In the genomic region with DNA sequence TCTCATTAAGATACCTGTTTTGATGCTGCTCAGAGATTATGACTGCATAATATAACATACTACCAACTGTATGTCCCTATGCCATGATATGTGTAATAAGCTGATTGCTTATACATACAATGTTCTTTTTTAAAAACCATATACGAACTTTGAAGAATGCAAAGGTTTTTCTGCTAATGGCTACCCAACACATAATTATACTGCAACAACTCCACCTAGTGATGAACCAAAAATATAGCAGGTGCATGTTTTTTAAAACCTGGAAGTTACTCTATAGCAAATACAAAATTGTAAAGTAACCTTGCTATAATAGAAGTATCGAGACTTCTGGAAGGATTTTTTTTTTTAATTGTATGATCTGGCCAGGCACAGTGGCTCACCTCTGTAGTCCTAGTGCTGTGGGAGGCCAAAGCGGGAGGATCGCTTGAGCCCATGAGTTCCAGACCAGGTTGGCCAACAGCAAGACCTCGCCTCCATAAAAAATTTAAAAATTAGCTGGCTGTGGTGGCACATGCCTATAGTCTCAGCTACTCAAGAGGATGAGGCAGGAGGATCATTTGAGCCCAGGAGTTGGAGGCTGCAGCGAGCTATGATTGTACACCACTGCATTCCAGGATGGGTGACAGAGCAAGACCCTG, we compare ENCODE assay signal across 9 cellular contexts. TPM values are rescaled to one million over a fixed set of nuclear protein-coding genes. Genes with fewer than 3 reads are reported as not detected.
A peak's percentile ranks its signal among the peaks of the same experiment; 100 is the strongest.
DNase-seq lines count a peak whose midpoint lies in the region; ATAC-seq, FAIRE-seq and TF ChIP-seq lines count a peak whose summit lies in the region.
"Had no signal": no experiment of that assay in that cellular context is flagged by ENCODE, and none has a peak within 500 bp of the region (broad histone marks: within the 10 kb centered on the region; RNA-seq: fewer than 3 reads in every experiment).

No MANE protein-coding gene starts in this region.

- H3K36me3 ChIP-seq in bronchial epithelial cell (ENCODE audit: control insufficient read depth, insufficient read depth, low read length) (no peaks in the 10 kb centered on the region), HepG2 (replicated peaks in 1 of 2; ENCODE audit: control insufficient read depth in 1 of 2, insufficient read depth in 2 of 2, low read length in 2 of 2) (no peaks in the 10 kb centered on the region)

- no peak for DNase-seq in activated T-cell treated with anti-CD3 and anti-CD28 coated beads, Interleukin-2, amount 50 U/mL, for 72 hours
- no peak for DNase-seq in activated T-cell treated with anti-CD3 and anti-CD28 coated beads, Interleukin-2, amount 50 U/mL, for 24 hours
- DNase-seq in NCI-H2081 treated with DMSO at 0.1 percent for 48 hours (lab: John Stamatoyannopoulos, UW) (peak; percentile 21), bronchial epithelial cell (ENCODE audit: low read depth) (peak; percentile 39), HepG2 (ENCODE audit: low spot score) (no peak), sciatic nerve (ENCODE audit: low spot score) (no peak)
- DNase-seq in activated CD8-positive, alpha-beta memory T cell treated with anti-CD3 and anti-CD28 coated beads, Interleukin-2, amount 10 ng/mL, durations not matched to agents 7 days and 5 days = no peak
- no peak for DNase-seq in effector CD8-positive, alpha-beta T cell (lab: John Stamatoyannopoulos, UW)

- no peaks in the 10 kb centered on the region; the same call in 1 of the 2 replicates for H4K20me1 ChIP-seq in HepG2 (ENCODE audit: insufficient read depth, low read length)

- no peak overlapping the region for H3K4me3 ChIP-seq in bronchial epithelial cell (ENCODE audit: low read depth, low read length)
- H3K4me3 ChIP-seq in HepG2 (replicated peaks in 1 of 3; ENCODE audit: insufficient read depth in 1 of 3, low read depth in 2 of 3, low read length in 3 of 3) = no peak overlapping the region

- POLR2A ChIA-PET in HepG2 (lab: Yijun Ruan, JAX) = no interaction called here

- H3K9ac ChIP-seq in HepG2 (ENCODE audit: insufficient read depth, low read depth, low read length) = no peak overlapping the region

- intact Hi-C loops in HepG2 (cut with micrococcal nuclease; ENCODE audit: unreplicated experiment) (loop anchor here (1.0 to 5.0 kb wide), 3 partner anchors 208 to 440 kb away; no protein-coding TSS in a partner anchor), sciatic nerve (cut with DNase I) (loop anchor here (10.0 kb wide), 1 partner anchor 240 kb away; no protein-coding TSS in a partner anchor)

- H3K9me3 Mint-ChIP-seq in activated T-cell treated with anti-CD3 and anti-CD28 coated beads, Interleukin-2, amount 50 U/mL, for 72 hours = no peaks in the 10 kb centered on the region
- no peaks in the 10 kb centered on the region for H3K9me3 Mint-ChIP-seq in activated T-cell treated with anti-CD3 and anti-CD28 coated beads, Interleukin-2, amount 50 U/mL, for 24 hours
- no peaks in the 10 kb centered on the region for H3K9me3 Mint-ChIP-seq in activated CD8-positive, alpha-beta memory T cell treated with anti-CD3 and anti-CD28 coated beads, Interleukin-2, amount 10 ng/mL, durations not matched to agents 7 days and 5 days (ENCODE audit: low read depth)
- H3K9me3 Mint-ChIP-seq: activated naive CD4-positive, alpha-beta T cell treated with anti-CD3 and anti-CD28 coated beads, Interleukin-2, amount 50 U/mL, for 24 hours had no signal

- peak; percentile 29 to 44 for ATAC-seq in activated T-cell treated with anti-CD3 and anti-CD28 coated beads, Interleukin-2, amount 50 U/mL, for 72 hours (replicated peaks in 1 of 2)
- ATAC-seq in HepG2 (no peak), sciatic nerve (no peak)
- no peak for ATAC-seq in activated CD8-positive, alpha-beta memory T cell treated with anti-CD3 and anti-CD28 coated beads, Interleukin-2, amount 10 ng/mL, durations not matched to agents 7 days and 5 days

- BruUV-seq in HepG2 (replicated peaks; lab: Mats Ljungman, UMichigan) = no TSS peak

- no peaks in the 10 kb centered on the region for H3K4me1 ChIP-seq in HepG2 (ENCODE audit: insufficient read depth, low read length)

- no peak overlapping the region for H3K4me2 ChIP-seq in HepG2 (ENCODE audit: low read depth, low read length)

- in situ Hi-C loops in HepG2 (cut with HindIII; ENCODE audit: extremely low pct_ligation_motif_present, low pct_unique_long_range_greater_than_20kb) = loop anchor here (25.0 kb wide), 3 partner anchors 203 to 453 kb away; no protein-coding TSS in a partner anchor

- TF ChIP-seq EP300 in HepG2 (IDR thresholded peaks at IDR 0.05; ENCODE audit: low read depth in 2 of 2, low read length in 2 of 2) (no peak), HepG2 (CRISPR knock-in tag; IDR thresholded peaks at IDR 0.05; ENCODE audit: borderline replicate concordance) (no peak)

- no peaks in the 10 kb centered on the region for H3K27me3 ChIP-seq in bronchial epithelial cell (ENCODE audit: control insufficient read depth, insufficient read depth, low read length)
- no peaks in the 10 kb centered on the region for H3K27me3 ChIP-seq in HepG2 (ENCODE audit: control insufficient read depth in 1 of 2, insufficient read depth in 2 of 2, low read length in 2 of 2)

- TF ChIP-seq RAD21 in HepG2 (CRISPR knock-in tag; IDR thresholded peaks at IDR 0.05) = no peak

- H3K36me3 Mint-ChIP-seq in activated T-cell treated with anti-CD3 and anti-CD28 coated beads, Interleukin-2, amount 50 U/mL, for 72 hours (ENCODE audit: insufficient read depth in 2 of 2) = no peaks in the 10 kb centered on the region
- no peaks in the 10 kb centered on the region for H3K36me3 Mint-ChIP-seq in activated T-cell treated with anti-CD3 and anti-CD28 coated beads, Interleukin-2, amount 50 U/mL, for 24 hours (ENCODE audit: low read depth)
- no peaks in the 10 kb centered on the region for H3K36me3 Mint-ChIP-seq in activated CD8-positive, alpha-beta memory T cell treated with anti-CD3 and anti-CD28 coated beads, Interleukin-2, amount 10 ng/mL, durations not matched to agents 7 days and 5 days
- H3K36me3 Mint-ChIP-seq: activated naive CD4-positive, alpha-beta T cell treated with anti-CD3 and anti-CD28 coated beads, Interleukin-2, amount 50 U/mL, for 24 hours had no signal

- no peak overlapping the region for H2AFZ ChIP-seq in HepG2 (ENCODE audit: low read length)

- H3K27me3 Mint-ChIP-seq in activated T-cell treated with anti-CD3 and anti-CD28 coated beads, Interleukin-2, amount 50 U/mL, for 72 hours (ENCODE audit: low read depth) = peaks cover 5% of the 10 kb centered on the region
- H3K27me3 Mint-ChIP-seq in activated T-cell treated with anti-CD3 and anti-CD28 coated beads, Interleukin-2, amount 50 U/mL, for 24 hours = no peaks in the 10 kb centered on the region
- peaks cover 4% of the 10 kb centered on the region for H3K27me3 Mint-ChIP-seq in activated CD8-positive, alpha-beta memory T cell treated with anti-CD3 and anti-CD28 coated beads, Interleukin-2, amount 10 ng/mL, durations not matched to agents 7 days and 5 days

- WGBS in HepG2 (ENCODE audit: low lambda C conversion rate) = 89% methylated on average over 6 of the region's 6 CpGs

- no peak for TF ChIP-seq POLR2A in HepG2 (IDR thresholded peaks at IDR 0.05; ENCODE audit: insufficient read depth in 1 of 2, low read depth in 2 of 2, low read length in 2 of 2)

- no peak overlapping the region for H3K4me3 Mint-ChIP-seq in activated T-cell treated with anti-CD3 and anti-CD28 coated beads, Interleukin-2, amount 50 U/mL, for 72 hours
- no peak overlapping the region for H3K4me3 Mint-ChIP-seq in activated T-cell treated with anti-CD3 and anti-CD28 coated beads, Interleukin-2, amount 50 U/mL, for 24 hours
- H3K4me3 Mint-ChIP-seq in activated CD8-positive, alpha-beta memory T cell treated with anti-CD3 and anti-CD28 coated beads, Interleukin-2, amount 10 ng/mL, durations not matched to agents 7 days and 5 days = no peak overlapping the region
- H3K4me3 Mint-ChIP-seq: activated naive CD4-positive, alpha-beta T cell treated with anti-CD3 and anti-CD28 coated beads, Interleukin-2, amount 50 U/mL, for 24 hours had no signal

- no peaks in the 10 kb centered on the region for H3K9me3 ChIP-seq in HepG2 (ENCODE audit: low read length)

- H3K4me1 Mint-ChIP-seq in activated T-cell treated with anti-CD3 and anti-CD28 coated beads, Interleukin-2, amount 50 U/mL, for 72 hours (ENCODE audit: low read depth) = no peaks in the 10 kb centered on the region
- H3K4me1 Mint-ChIP-seq in activated T-cell treated with anti-CD3 and anti-CD28 coated beads, Interleukin-2, amount 50 U/mL, for 24 hours (ENCODE audit: low read depth) = no peaks in the 10 kb centered on the region
- no peaks in the 10 kb centered on the region for H3K4me1 Mint-ChIP-seq in activated CD8-positive, alpha-beta memory T cell treated with anti-CD3 and anti-CD28 coated beads, Interleukin-2, amount 10 ng/mL, durations not matched to agents 7 days and 5 days

- no peak for FAIRE-seq in bronchial epithelial cell (lab: Jason Lieb, UNC)
- no peak for FAIRE-seq in HepG2 (lab: Jason Lieb, UNC)

- H3K27ac ChIP-seq in HepG2 (ENCODE audit: extremely low read length, insufficient read depth, low read length) = no peak overlapping the region

- TF ChIP-seq CTCF in bronchial epithelial cell (IDR thresholded peaks at IDR 0.05; ENCODE audit: insufficient read depth, low read length, severe bottlenecking) = peak; percentile 37
- peak; percentile 61 for TF ChIP-seq CTCF in HepG2 (CRISPR knock-in tag; IDR thresholded peaks at IDR 0.05)

- peaks cover 32% of the 10 kb centered on the region for H3K79me2 ChIP-seq in HepG2 (ENCODE audit: insufficient read depth, low read length)

- H3K27ac Mint-ChIP-seq in activated T-cell treated with anti-CD3 and anti-CD28 coated beads, Interleukin-2, amount 50 U/mL, for 72 hours = no peak overlapping the region
- no peak overlapping the region for H3K27ac Mint-ChIP-seq in activated T-cell treated with anti-CD3 and anti-CD28 coated beads, Interleukin-2, amount 50 U/mL, for 24 hours
- no peak overlapping the region for H3K27ac Mint-ChIP-seq in activated CD8-positive, alpha-beta memory T cell treated with anti-CD3 and anti-CD28 coated beads, Interleukin-2, amount 10 ng/mL, durations not matched to agents 7 days and 5 days
- H3K27ac Mint-ChIP-seq: activated naive CD4-positive, alpha-beta T cell treated with anti-CD3 and anti-CD28 coated beads, Interleukin-2, amount 50 U/mL, for 24 hours had no signal

- CTCF ChIA-PET in HepG2 (lab: Yijun Ruan, JAX; ENCODE audit: low intra/inter-chr PET ratio, low total read pairs) = interaction anchor here (1.1 to 1.4 kb wide), 3 partner anchors 209 to 332 kb away, joined by 3 to 4 read pairs (median 4); no protein-coding TSS in a partner anchor
- CTCF ChIA-PET in activated CD8-positive, alpha-beta memory T cell treated with anti-CD3 and anti-CD28 coated beads, Interleukin-2, amount 10 ng/mL, durations not matched to agents 7 days and 5 days (lab: Charles Lee) = interaction anchor here (0.6 to 8.8 kb wide), 9 partner anchors 20 to 442 kb away, joined by 3 to 71 read pairs (median 4); no protein-coding TSS in a partner anchor

RNA-seq across cellular contexts. Expression of a gene that starts 49.1 kb away (rescaled TPM):
- 1 to 10 TPM; 7.3 to 9.7 TPM for total RNA-seq in activated T-cell treated with anti-CD3 and anti-CD28 coated beads, Interleukin-2, amount 50 U/mL, for 72 hours
- total RNA-seq in bronchial epithelial cell (20.5 and 40.3 TPM in 2 replicates), HepG2 (2016; rRNA removed; fragmentation: Illumina TruSeq; extraction: Trizol) (24.8 and 31.4 TPM in 2 replicates), sciatic nerve (8.7 TPM)
- total RNA-seq in HepG2 (2016; cell fraction: cytosol; rRNA removed; fragmentation: Illumina TruSeq; extraction: Trizol; ENCODE audit: low read depth) = 63.5 and 72.4 TPM in 2 replicates
- 23.8 and 29.0 TPM in 2 replicates for total RNA-seq in HepG2 (2016; cell fraction: insoluble cytoplasmic fraction; rRNA removed; fragmentation: Illumina TruSeq; extraction: Trizol)
- total RNA-seq in HepG2 (2016; cell fraction: membrane; rRNA removed; fragmentation: Illumina TruSeq; extraction: Trizol) = 36.4 and 39.5 TPM in 2 replicates
- 18.7 and 22.3 TPM in 2 replicates for total RNA-seq in HepG2 (2016; cell fraction: nucleus; rRNA removed; fragmentation: Illumina TruSeq; extraction: Trizol)
- polyA plus RNA-seq in HepG2 (2011; rRNA removed) = 4.3 and 5.3 TPM in 2 replicates
- polyA plus RNA-seq in HepG2 (2011; cell fraction: cytosol; rRNA removed) = 2.2 and 3.4 TPM in 2 replicates
- 2.8 and 4.3 TPM in 2 replicates for polyA plus RNA-seq in HepG2 (2011; cell fraction: nucleus; rRNA removed)
- 11.3 and 15.0 TPM in 2 replicates for polyA plus RNA-seq in HepG2 (2012)
- 1.2 and 1.7 TPM in 2 replicates for polyA plus RNA-seq in HepG2 (2016; cell fraction: cytosol; fragmentation: Illumina TruSeq; extraction: Trizol; ENCODE audit: low read depth)
- polyA plus RNA-seq in HepG2 (2016; cell fraction: insoluble cytoplasmic fraction; fragmentation: Illumina TruSeq; extraction: Trizol; ENCODE audit: low read depth) = 15.2 and 16.0 TPM in 2 replicates
- polyA plus RNA-seq in HepG2 (2016; cell fraction: membrane; fragmentation: Illumina TruSeq; extraction: Trizol; ENCODE audit: low read depth) = 7.1 and 7.5 TPM in 2 replicates
- polyA plus RNA-seq in HepG2 (2016; cell fraction: nucleus; fragmentation: Illumina TruSeq; extraction: Trizol; ENCODE audit: insufficient read depth, low read depth) = 11.2 and 12.4 TPM in 2 replicates
- polyA minus RNA-seq in HepG2 (2011; rRNA and poly(A)+ RNA removed; ENCODE audit: low replicate concordance) = 1.1 and 6.4 TPM in 2 replicates
- polyA minus RNA-seq in HepG2 (2011; cell fraction: cytosol; rRNA and poly(A)+ RNA removed) = 20.0 and 24.9 TPM in 2 replicates
- 44.4 and 53.0 TPM in 2 replicates for polyA minus RNA-seq in HepG2 (2011; cell fraction: nucleus; rRNA and poly(A)+ RNA removed)
- 1 to 10 TPM; 2.5 to 5.2 TPM for total RNA-seq in activated CD8-positive, alpha-beta memory T cell treated with anti-CD3 and anti-CD28 coated beads, Interleukin-2, amount 10 ng/mL, durations not matched to agents 7 days and 5 days

Comparison
In these comparisons a context has a peak if more than half of its experiments do, and no peak if none do; other contexts are left out.
1. ATAC-seq: peak in activated T-cell treated with anti-CD3 and anti-CD28 coated beads, Interleukin-2, amount 50 U/mL, for 72 hours (2 of 2); none in HepG2 (single experiment), sciatic nerve (single experiment) and activated CD8-positive, alpha-beta memory T cell treated with anti-CD3 and anti-CD28 coated beads, Interleukin-2, amount 10 ng/mL, durations not matched to agents 7 days and 5 days (single experiment).
2. DNase-seq: peak in NCI-H2081 treated with DMSO at 0.1 percent for 48 hours (single experiment) and bronchial epithelial cell (single experiment); none in activated T-cell treated with anti-CD3 and anti-CD28 coated beads, Interleukin-2, amount 50 U/mL, for 72 hours (0 of 2), activated T-cell treated with anti-CD3 and anti-CD28 coated beads, Interleukin-2, amount 50 U/mL, for 24 hours (single experiment), HepG2 (single experiment), sciatic nerve (single experiment), activated CD8-positive, alpha-beta memory T cell treated with anti-CD3 and anti-CD28 coated beads, Interleukin-2, amount 10 ng/mL, durations not matched to agents 7 days and 5 days (single experiment) and effector CD8-positive, alpha-beta T cell (single experiment).